ENCODE assay signal across 25 cellular contexts in genomic region chr18:30828700-30829099, GRCh38.
"Had no signal": no experiment of that assay in that cellular context is flagged by ENCODE, and none has a peak within 500 bp of the region (broad histone marks: within the 10 kb centered on the region; RNA-seq: fewer than 3 reads in every experiment).

No MANE protein-coding gene starts in this region.

- H3K27me3 ChIP-seq: ascending aorta, neutrophil, suprapubic skin, tibial artery, upper lobe of right lung had no signal

- H3K4me3 ChIP-seq: ascending aorta, left ventricle myocardium inferior, lung, smooth muscle cell, suprapubic skin, tibial artery, upper lobe of right lung had no signal

- ATAC-seq: effector memory CD8-positive, alpha-beta T cell; esophagus mucosa; upper lobe of right lung had no signal

- H3K36me3 ChIP-seq: ascending aorta, left ventricle myocardium inferior, neutrophil, suprapubic skin, tibial artery, upper lobe of right lung had no signal

- DNase-seq: activated CD4-positive, alpha-beta T cell treated with anti-CD3 and anti-CD28 coated beads for 48 hours; activated CD4-positive, alpha-beta T cell treated with anti-CD3 and anti-CD28 coated beads, Interleukin-2, amount 50 U/mL, for 48 hours; activated CD8-positive, alpha-beta memory T cell treated with anti-CD3 and anti-CD28 coated beads for 24 hours; activated gamma-delta T cell; activated naive CD4-positive, alpha-beta T cell treated with anti-CD3 and anti-CD28 coated beads, Interleukin-2, amount 10 ng/mL, durations not matched to agents 7 days and 5 days; activated naive CD8-positive, alpha-beta T cell treated with anti-CD3 and anti-CD28 coated beads, Interleukin-2, amount 10 ng/mL, durations not matched to agents 7 days and 5 days; activated T-cell treated with anti-CD3 and anti-CD28 coated beads, Interleukin-2, amount 50 U/mL, for 1 hour; caudate nucleus; cortex of kidney; effector memory CD8-positive, alpha-beta T cell; foreskin melanocyte; left ventricle myocardium inferior; stimulated activated CD4-positive, alpha-beta T cell treated with anti-CD3 and anti-CD28 coated beads, Interleukin-1b, Interleukin-23, amount 100 ng/mL, for 48 hours; stimulated activated CD4-positive, alpha-beta T cell treated with anti-CD3 and anti-CD28 coated beads, Interleukin-4, amount 100 ng/mL, for 4 hours; stimulated activated CD8-positive, alpha-beta memory T cell treated with anti-CD3 and anti-CD28 coated beads, Interleukin-4, amount 100 ng/mL, for 48 hours; stimulated activated naive CD4-positive, alpha-beta T cell; tibial artery; upper lobe of right lung had no signal

- FAIRE-seq: TTC549 had no signal
